Comparison of ENCODE assay signal across 10 cellular contexts in genomic region chr15:68604840-68605502, GRCh38. TPM values are rescaled to one million over a fixed set of nuclear protein-coding genes. Genes with fewer than 3 reads are reported as not detected.
DNase-seq lines count a peak whose midpoint lies in the region; ATAC-seq and TF ChIP-seq lines count a peak whose summit lies in the region.
"Not testable (repeated sequence)": the region's sequence is repeated elsewhere in the genome, so short reads cannot be mapped to it uniquely, and the experiment has no call there.
"Had no signal": no experiment of that assay in that cellular context is flagged by ENCODE, and none has a peak within 500 bp of the region (broad histone marks: within the 10 kb centered on the region; RNA-seq: fewer than 3 reads in every experiment).

No MANE protein-coding gene starts in this region.

- H3K9me3 ChIP-seq in A673 (ENCODE audit: low read depth, low read length, poor library complexity, severe bottlenecking); IMR-90 (ENCODE audit: control insufficient read depth, insufficient read depth, low read length); mucosa of descending colon: not testable (repeated sequence)

- dilution Hi-C loops in IMR-90 (cut with HindIII; ENCODE audit: low sequenced_read_pairs, unreplicated experiment), result not testable (repeated sequence)

- peaks cover 27% of the 10 kb centered on the region for H3K9me1 ChIP-seq in IMR-90 (ENCODE audit: insufficient read depth, low read length)

- H3K27me3 ChIP-seq in A673 (replicated peaks; ENCODE audit: insufficient read depth, low read depth, low read length, poor library complexity); IMR-90 (ENCODE audit: control insufficient read depth, insufficient read depth, low read length): not testable (repeated sequence)

- H2AK5ac ChIP-seq in IMR-90 (ENCODE audit: low read depth, low read length), result not testable (repeated sequence)

- ATAC-seq in IMR-90 (ENCODE audit: low read depth) (peak; percentile 19; the same call in 1 of the 2 replicates), mucosa of descending colon (peak; percentile 40)

- not testable (repeated sequence) for H3K27ac ChIP-seq in A673 (ENCODE audit: low read depth, low read length, poor library complexity, severe bottlenecking); IMR-90 (ENCODE audit: insufficient read depth, low read length)

- not testable (repeated sequence) for H2BK20ac ChIP-seq in IMR-90 (ENCODE audit: low read depth, low read length)

- POLR2A ChIA-PET in A673 (lab: Charles Lee; ENCODE audit: low non-redundant PET), result interaction anchor here (0.6 to 0.7 kb wide), 2 partner anchors 14 to 16 kb away, joined by 3 to 5 read pairs; no protein-coding TSS in a partner anchor
- POLR2A ChIA-PET in IMR-90 (lab: Charles Lee; ENCODE audit: unreplicated experiment), result not testable (repeated sequence)

- CTCF ChIA-PET in A673 (lab: Charles Lee), result interaction anchor here (0.7 kb wide), 1 partner anchor 320 kb away, joined by 4 read pairs; no protein-coding TSS in a partner anchor
- CTCF ChIA-PET in IMR-90 (lab: Yijun Ruan, JAX), result interaction anchor here (0.7 kb wide), 1 partner anchor 45 kb away, joined by 3 read pairs; no protein-coding TSS in a partner anchor

- not testable (repeated sequence) for H2BK5ac ChIP-seq in IMR-90 (ENCODE audit: low read depth, low read length, poor library complexity, severe bottlenecking)

- H4K20me1 ChIP-seq in IMR-90 (ENCODE audit: insufficient read depth, low read length), result not testable (repeated sequence)

- H2BK120ac ChIP-seq in IMR-90 (ENCODE audit: low read depth, low read length), result not testable (repeated sequence)

- TF ChIP-seq POLR2A in IMR-90 (IDR thresholded peaks at IDR 0.05; ENCODE audit: low read depth, low read length), result not testable (repeated sequence)

- intact Hi-C loops in A673 (cut with micrococcal nuclease; ENCODE audit: unreplicated experiment); IMR-90 (cut with micrococcal nuclease); mucosa of descending colon (cut with DNase I, micrococcal nuclease): not testable (repeated sequence)

- H3K18ac ChIP-seq in IMR-90 (ENCODE audit: low read depth, low read length), result not testable (repeated sequence)

- H3K4me3 ChIP-seq in A673 (ENCODE audit: low read depth, low read length, poor library complexity, severe bottlenecking); IMR-90 (ENCODE audit: insufficient read depth, low read depth, low read length); cardiac fibroblast (replicated peaks in 1 of 2; ENCODE audit: low read depth in 2 of 2, low read length in 2 of 2); fibroblast of pulmonary artery (replicated peaks; ENCODE audit: low read depth, low read length); mucosa of descending colon: not testable (repeated sequence)

- TF ChIP-seq CTCF in A673 (conservative IDR thresholded peaks at IDR 0.05; ENCODE audit: low read depth, low read length); IMR-90 (conservative IDR thresholded peaks at IDR 0.05; ENCODE audit: low read depth, low read length); cardiac fibroblast (IDR thresholded peaks at IDR 0.05; ENCODE audit: low read depth, low read length); fibroblast of pulmonary artery (IDR thresholded peaks at IDR 0.05; ENCODE audit: low read length, missing control alignments); mucosa of descending colon (IDR thresholded peaks at IDR 0.05): not testable (repeated sequence)

- not testable (repeated sequence) for H2AFZ ChIP-seq in IMR-90 (replicated peaks; ENCODE audit: low read length, poor library complexity)

- H3K4me1 ChIP-seq in A673 (ENCODE audit: insufficient read depth, low read length, poor library complexity, severe bottlenecking) (peaks cover 35% of the 10 kb centered on the region), IMR-90 (ENCODE audit: control insufficient read depth, insufficient read depth, low read length) (peaks cover 31% of the 10 kb centered on the region)
- H3K4me1 ChIP-seq in mucosa of descending colon (ENCODE audit: low read depth), result not testable (repeated sequence)

- H3K4me2 ChIP-seq in IMR-90 (ENCODE audit: low read depth, low read length), result not testable (repeated sequence)

- DNase-seq in A673 (ENCODE audit: low spot score) (peak; percentile 86), GM04503 (ENCODE audit: low read depth) (peak; percentile 54), IMR-90 (peak; percentile 83), NCI-H345 (lab: John Stamatoyannopoulos, UW) (peak; percentile 17), SHP77 (lab: John Stamatoyannopoulos, UW) (peak; percentile 43 to 59), cardiac fibroblast (ENCODE audit: low read depth in 2 of 2) (peak; percentile 81 to 87), fibroblast of pulmonary artery (ENCODE audit: low read depth) (peak; percentile 83), mucosa of descending colon (peak in 1 of 3 donors; percentile 50)

- not testable (repeated sequence) for H3K23ac ChIP-seq in IMR-90 (ENCODE audit: low read depth, low read length)

- H3K9ac ChIP-seq in IMR-90 (ENCODE audit: low read depth, low read length), result not testable (repeated sequence)

- not testable (repeated sequence) for H3K56ac ChIP-seq in IMR-90 (ENCODE audit: extremely low read depth, insufficient read depth, low read length)

- whole genome bisulfite sequencing in IMR-90 (ENCODE audit: extremely low coverage in 2 of 2, insufficient read length in 1 of 2), 2 experiments, result no CpG with 5 or more reads among the region's 10 CpGs

- H2BK15ac ChIP-seq in IMR-90 (ENCODE audit: low read depth, low read length), result not testable (repeated sequence)

- H2AK9ac ChIP-seq in IMR-90 (replicated peaks; ENCODE audit: low read depth, low read length, poor library complexity), result not testable (repeated sequence)

- not testable (repeated sequence) for BruUV-seq in A673 (replicated peaks; lab: Mats Ljungman, UMichigan); IMR-90 (replicated peaks; lab: Mats Ljungman, UMichigan)

- peaks cover 36 to 79% of the 10 kb centered on the region in 2 experiments for H3K79me1 ChIP-seq in IMR-90 (ENCODE audit: low read depth in 1 of 2, low read length in 2 of 2)

- TF ChIP-seq RAD21 in IMR-90 (IDR thresholded peaks at IDR 0.05; ENCODE audit: low read length), result not testable (repeated sequence)

- H4K5ac ChIP-seq in IMR-90 (ENCODE audit: low read depth, low read length), result not testable (repeated sequence)

- not testable (repeated sequence) for H3K14ac ChIP-seq in IMR-90 (replicated peaks; ENCODE audit: low read depth, low read length)

- not testable (repeated sequence) for H3K36me3 ChIP-seq in A673 (ENCODE audit: insufficient read depth, low read length, poor library complexity, severe bottlenecking); IMR-90 (ENCODE audit: control insufficient read depth, insufficient read depth, low read length); mucosa of descending colon (ENCODE audit: low read depth)

- H4K91ac ChIP-seq in IMR-90 (ENCODE audit: insufficient read depth, low read depth, low read length), result not testable (repeated sequence)

- in situ Hi-C loops in IMR-90 (cut with MboI; ENCODE audit: low sequenced_read_pairs), result not testable (repeated sequence)

- H3K4ac ChIP-seq in IMR-90 (ENCODE audit: low read depth, low read length), result not testable (repeated sequence)

- H4K8ac ChIP-seq in IMR-90 (ENCODE audit: low read depth in 2 of 2, low read length in 2 of 2), result not testable (repeated sequence)

TF ChIP-seq in IMR-90, 13 proteins besides CTCF, POLR2A, EP300 and RAD21:
- 0 out of 2 replicates have a peak, but pooled peaks have one; percentile 4 for TF ChIP-seq CEBPB (IDR thresholded peaks at IDR 0.05; ENCODE audit: low read depth, low read length)

RNA-seq across cellular contexts. Expression of gene CORO2B, which starts 26.2 kb away (rescaled TPM):
- total RNA-seq in A673 (2021), result 3.8 and 4.4 TPM in 2 replicates
- total RNA-seq in IMR-90 (2012; rRNA removed), result 9.3 and 9.7 TPM in 2 replicates
- polyA plus RNA-seq in IMR-90 (2012; rRNA removed), result 39.3 and 43.2 TPM in 2 replicates
- 29.1 and 32.4 TPM in 2 replicates for polyA plus RNA-seq in IMR-90 (2012; cell fraction: cytosol; rRNA removed)
- polyA plus RNA-seq in IMR-90 (2012; cell fraction: nucleus; rRNA removed; ENCODE audit: low replicate concordance), result 24.4 and 27.5 TPM in 2 replicates
- total RNA-seq in mucosa of descending colon, result 1 to 10 TPM; 1.3 to 4.7 (median 1.9) TPM
- total RNA-seq: SJSA1, T-helper 17 cell had no signal
